In genomic region chr2:128162266-128162665, GRCh38 we compare ENCODE assay signal across 18 cellular contexts.
DNase-seq lines count a peak whose midpoint lies in the region; ATAC-seq lines count a peak whose summit lies in the region.
"Had no signal": no experiment of that assay in that cellular context is flagged by ENCODE, and none has a peak within 500 bp of the region (broad histone marks: within the 10 kb centered on the region; RNA-seq: fewer than 3 reads in every experiment).

No MANE protein-coding gene starts in this region.

- DNase-seq in SIG-M5 treated with dmso at 0.1 percent for 504 hours (lab: John Stamatoyannopoulos, UW; ENCODE audit: unreplicated experiment), result peak; percentile 35
- DNase-seq in SIG-M5 (lab: John Stamatoyannopoulos, UW), result no peak
- peak; percentile 83 for DNase-seq in MV-4-11 (lab: John Stamatoyannopoulos, UW)
- peak; percentile 21 for DNase-seq in fibroblast of gingiva (ENCODE audit: low read depth)
- peak in 1 of 2 donors; percentile 2 for DNase-seq in trophoblast cell
- DNase-seq in NCI-H1436 (lab: John Stamatoyannopoulos, UW), result no peak
- DNase-seq: Caco-2, H9, NCI-H1092 treated with DMSO at 0.1 percent for 48 hours, NCI-H1694 treated with DMSO at 0.1 percent for 48 hours, NCI-H345, NCI-H69, SJCRH30 had no signal

- ATAC-seq in HG03432 (IDR thresholded peaks at IDR 0.05; ENCODE audit: unreplicated experiment) (no peak), GM21390 (IDR thresholded peaks at IDR 0.05; ENCODE audit: unreplicated experiment) (no peak)
- ATAC-seq: K562 had no signal

- H2AK5ac ChIP-seq in trophoblast cell (ENCODE audit: low read length), result no peak overlapping the region

- H3K4me3 ChIP-seq in trophoblast cell (ENCODE audit: low read depth, low read length), result no peak overlapping the region
- H3K4me3 ChIP-seq: BLaER1, K562, SJCRH30 had no signal

- no peak overlapping the region for H3K9ac ChIP-seq in trophoblast cell (ENCODE audit: low read length)
- H3K9ac ChIP-seq: BLaER1 had no signal

- no peak overlapping the region for H2BK12ac ChIP-seq in trophoblast cell (ENCODE audit: low read length)

- no peak overlapping the region for H2BK120ac ChIP-seq in trophoblast cell (ENCODE audit: insufficient read depth, low read length, poor library complexity)

- peak overlapping the region; percentile 17 for H3K18ac ChIP-seq in trophoblast cell (ENCODE audit: low read length)

- H3K36me3 ChIP-seq in trophoblast cell (ENCODE audit: control insufficient read depth in 1 of 2, insufficient read depth in 2 of 2, low read length in 2 of 2), result peaks cover 21 to 22% of the 10 kb centered on the region in 2 experiments

- no peak overlapping the region for H4K12ac ChIP-seq in trophoblast cell (ENCODE audit: low read depth, low read length)

- H4K91ac ChIP-seq in trophoblast cell (ENCODE audit: low read depth, low read length), result no peak overlapping the region

- no peaks in the 10 kb centered on the region for H3K9me3 ChIP-seq in trophoblast cell (ENCODE audit: insufficient read depth, low read depth, low read length)
- H3K9me3 ChIP-seq: BLaER1, Caco-2, SJCRH30 had no signal

- no peak overlapping the region for H2AFZ ChIP-seq in trophoblast cell (ENCODE audit: insufficient read depth, low read length, poor library complexity)

- no peak overlapping the region for H2BK5ac ChIP-seq in trophoblast cell (ENCODE audit: low read depth, low read length, poor library complexity)

- H4K8ac ChIP-seq in trophoblast cell (ENCODE audit: low read depth, low read length), result no peak overlapping the region

- whole genome bisulfite sequencing in trophoblast cell (ENCODE audit: extremely low coverage, insufficient coverage, insufficient read length), result no CpG with 5 or more reads among the region's 2 CpGs

- no peaks in the 10 kb centered on the region for H3K79me2 ChIP-seq in trophoblast cell (ENCODE audit: control insufficient read depth, insufficient read depth, low read length, poor library complexity)

- H3K4me2 ChIP-seq in trophoblast cell (ENCODE audit: low read length), result no peak overlapping the region
- H3K4me2 ChIP-seq: BLaER1 had no signal

- no peaks in the 10 kb centered on the region for H3K79me1 ChIP-seq in trophoblast cell (ENCODE audit: low read length)

- no peak overlapping the region for H3K14ac ChIP-seq in trophoblast cell (ENCODE audit: low read length)

- no peak overlapping the region for H3K23ac ChIP-seq in trophoblast cell (ENCODE audit: low read length)

- no peak overlapping the region for H3K27ac ChIP-seq in trophoblast cell (ENCODE audit: low read depth, low read length)
- H3K27ac ChIP-seq: 22Rv1, BLaER1, SJCRH30 had no signal

- no peak overlapping the region for H3K4ac ChIP-seq in trophoblast cell (ENCODE audit: low read depth, low read length)

- H3K27me3 ChIP-seq in trophoblast cell (ENCODE audit: insufficient read depth, low read length), result no peaks in the 10 kb centered on the region
- H3K27me3 ChIP-seq: BLaER1, SJCRH30 had no signal

- no peaks in the 10 kb centered on the region for H3K4me1 ChIP-seq in trophoblast cell (ENCODE audit: control insufficient read depth in 1 of 2, insufficient read depth in 2 of 2, low read length in 2 of 2)
- H3K4me1 ChIP-seq: BLaER1, Caco-2, SJCRH30 had no signal

Comparison
In these comparisons a context has a peak if more than half of its experiments do, and no peak if none do; other contexts are left out.
1. DNase-seq: peak in SIG-M5 treated with dmso at 0.1 percent for 504 hours (single experiment), MV-4-11 (single experiment) and fibroblast of gingiva (single experiment); none in SIG-M5 (single experiment) and NCI-H1436 (single experiment).